In the genomic region with DNA sequence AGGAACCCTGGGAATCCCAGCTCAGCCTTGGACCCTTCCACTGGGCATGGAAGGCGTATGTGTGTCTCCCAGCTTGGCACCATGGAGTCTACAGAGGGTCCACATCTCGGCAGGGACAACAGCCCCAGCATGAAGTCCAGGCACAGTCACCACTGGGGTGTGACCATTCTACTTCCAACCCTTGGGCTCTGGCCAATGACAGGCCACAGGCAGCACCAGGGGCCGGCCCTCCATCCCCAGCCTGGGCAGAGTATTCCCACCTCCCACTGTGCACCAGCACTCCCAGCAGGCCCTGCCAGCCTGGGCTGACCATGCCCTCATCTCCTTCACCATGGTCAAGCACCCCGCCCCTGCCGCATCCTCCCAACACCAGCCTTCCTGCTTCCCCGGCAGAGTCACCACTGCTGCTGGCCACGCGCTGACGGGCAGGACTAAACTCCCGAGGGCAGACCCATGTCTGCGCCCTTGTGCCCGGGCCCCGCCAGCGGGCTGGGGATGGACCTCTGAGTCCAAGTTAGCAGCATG, we compare ENCODE assay signal across 35 cellular contexts. TPM values are rescaled to one million over a fixed set of nuclear protein-coding genes. Genes with fewer than 3 reads are reported as not detected.
DNase-seq lines count a peak whose midpoint lies in the region; ATAC-seq, FAIRE-seq and TF ChIP-seq lines count a peak whose summit lies in the region.
"Had no signal": no experiment of that assay in that cellular context is flagged by ENCODE, and none has a peak within 500 bp of the region (broad histone marks: within the 10 kb centered on the region; RNA-seq: fewer than 3 reads in every experiment).

No MANE protein-coding gene starts in this region.

- H4K20me1 ChIP-seq in K562 (replicated peaks; ENCODE audit: control insufficient read depth, insufficient read depth, low read length), result peaks cover 13% of the 10 kb centered on the region

- no peak overlapping the region for H3K27ac ChIP-seq in K562 (ENCODE audit: extremely low read depth, low read depth, low read length)
- peak overlapping the region; percentile 98 to 99 (median 99) for H3K27ac ChIP-seq in gastrocnemius medialis
- H3K27ac ChIP-seq: colonic mucosa, hepatocyte, left lung, Peyer's patch, SJCRH30, suprapubic skin had no signal

- no peaks in the 10 kb centered on the region for H3K9me1 ChIP-seq in K562 (ENCODE audit: control insufficient read depth, insufficient read depth, low read length)

- H3K9ac ChIP-seq in K562 (ENCODE audit: insufficient read depth in 1 of 2, low read depth in 2 of 2, low read length in 2 of 2), result no peak overlapping the region; a peak in 1 of 4 replicates

- POLR2A ChIA-PET in activated CD4-positive, alpha-beta T cell treated with anti-CD3 and anti-CD28 coated beads, Interleukin-2, amount 10 ng/mL, durations not matched to agents 7 days and 5 days (lab: Charles Lee), result no interaction called here
- POLR2A ChIA-PET in K562 (lab: Yijun Ruan, JAX), result interaction anchor here (0.9 to 8.0 kb wide), 8 partner anchors 9 to 25 kb away, joined by 3 to 85 read pairs (median 8); partner anchors contain the start of genes MCRIP1 and P4HB

- no peaks in the 10 kb centered on the region for H3K27me3 ChIP-seq in K562 (ENCODE audit: control insufficient read depth in 2 of 2, insufficient read depth in 2 of 2, low read length in 2 of 2)
- no peaks in the 10 kb centered on the region for H3K27me3 ChIP-seq in gastrocnemius medialis
- H3K27me3 ChIP-seq: breast epithelium, colonic mucosa, hepatocyte, left lung, Peyer's patch, SJCRH30, suprapubic skin had no signal

- ATAC-seq in K562 (no peak), gastrocnemius medialis (no peak), HG03039 (IDR thresholded peaks at IDR 0.05; ENCODE audit: unreplicated experiment) (no peak)
- ATAC-seq: CD8-positive, alpha-beta T cell; effector memory CD8-positive, alpha-beta T cell; esophagus mucosa; left lung; naive thymus-derived CD8-positive, alpha-beta T cell; stimulated activated effector memory CD8-positive, alpha-beta T cell treated with anti-CD3 and anti-CD28 coated beads, Interleukin-12 subunit alpha, Interleukin-12 subunit beta, amount 100 ng/mL, for 72 hours; T-cell had no signal

- DNase-seq in activated CD4-positive, alpha-beta T cell treated with anti-CD3 and anti-CD28 coated beads, Interleukin-2, amount 10 ng/mL, durations not matched to agents 7 days and 5 days, result no peak
- DNase-seq in activated CD4-positive, alpha-beta T cell treated with anti-CD3 and anti-CD28 coated beads, Interleukin-2, amount 50 U/mL, for 1 hour, result no peak
- DNase-seq in K562 (ENCODE audit: extremely low read depth in 1 of 4, low spot score in 3 of 4) (no peak), gastrocnemius medialis (no peak), NCI-H1092 treated with DMSO at 0.1 percent for 48 hours (lab: John Stamatoyannopoulos, UW) (no peak)
- DNase-seq: 8988T; activated CD4-positive, alpha-beta T cell treated with anti-CD3 and anti-CD28 coated beads for 1 hour; activated naive CD4-positive, alpha-beta T cell treated with Interleukin-2 at 50 U/mL for 16 hours; activated T-cell treated with anti-CD3 and anti-CD28 coated beads, Interleukin-2, amount 50 U/mL, for 48 hours; AML-193; amniotic stem cell; CD8-positive, alpha-beta T cell; colonic mucosa; effector memory CD8-positive, alpha-beta T cell; foreskin melanocyte; immature natural killer cell; left lung; midbrain; naive thymus-derived CD8-positive, alpha-beta T cell; NCI-H1436; NCI-H510A treated with DMSO at 0.1 percent for 48 hours; SJCRH30; T-cell had no signal

- intact Hi-C loops in K562 (cut with micrococcal nuclease), result no loop called here
- intact Hi-C loops in gastrocnemius medialis (cut with DNase I; ENCODE audit: low total_unique reads), result no loop called here

- no peak for FAIRE-seq in K562 (lab: Jason Lieb, UNC)
- FAIRE-seq: G401.6, TTC549 had no signal

- BruUV-seq in K562 (replicated peaks; lab: Mats Ljungman, UMichigan), result no TSS peak

- no peaks in the 10 kb centered on the region for H3K9me3 ChIP-seq in K562 (replicated peaks; ENCODE audit: control insufficient read depth, insufficient read depth, low read depth, low read length)
- no peaks in the 10 kb centered on the region for H3K9me3 ChIP-seq in gastrocnemius medialis
- H3K9me3 ChIP-seq: breast epithelium, colonic mucosa, left lung, Peyer's patch, SJCRH30, suprapubic skin had no signal

- in situ Hi-C loops in K562 (cut with MboI) (no loop called here), gastrocnemius medialis (cut with MboI; ENCODE audit: low sequenced_read_pairs in 4 of 4) (no loop called here)

- WGBS in K562 (ENCODE audit: insufficient coverage, low coverage, missing lambda C conversion rate), result 96% methylated on average over 12 of the region's 14 CpGs

- TF ChIP-seq CTCF in K562 (IDR thresholded peaks at IDR 0.05 in 2 of 3, conservative IDR thresholded peaks at IDR 0.05 in 1 of 3; ENCODE audit: insufficient read depth in 2 of 3, low read depth in 1 of 3, low read length in 3 of 3) (no peak), gastrocnemius medialis (IDR thresholded peaks at IDR 0.05 in 4 of 5, conservative IDR thresholded peaks at IDR 0.05 in 1 of 5) (no peak)

- no peak for TF ChIP-seq EP300 in K562 (IDR thresholded peaks at IDR 0.05; ENCODE audit: low read length)

- H3K27me3 Mint-ChIP-seq in activated CD4-positive, alpha-beta T cell treated with anti-CD3 and anti-CD28 coated beads, Interleukin-2, amount 10 ng/mL, durations not matched to agents 7 days and 5 days, result no peaks in the 10 kb centered on the region
- H3K27me3 Mint-ChIP-seq: effector memory CD8-positive, alpha-beta T cell; naive thymus-derived CD8-positive, alpha-beta T cell; T-cell had no signal

- CTCF ChIA-PET in activated CD4-positive, alpha-beta T cell treated with anti-CD3 and anti-CD28 coated beads, Interleukin-2, amount 10 ng/mL, durations not matched to agents 7 days and 5 days (lab: Charles Lee), result no interaction called here
- CTCF ChIA-PET in K562 (lab: Yijun Ruan, JAX; ENCODE audit: low intra/inter-chr PET ratio), result no interaction called here

- TF ChIP-seq RAD21 in K562 (CRISPR knock-in tag; conservative IDR thresholded peaks at IDR 0.05 in 1 of 2, IDR thresholded peaks at IDR 0.05 in 1 of 2), result no peak

- H3K9me3 Mint-ChIP-seq in activated CD4-positive, alpha-beta T cell treated with anti-CD3 and anti-CD28 coated beads, Interleukin-2, amount 10 ng/mL, durations not matched to agents 7 days and 5 days, result no peaks in the 10 kb centered on the region
- H3K9me3 Mint-ChIP-seq: CD8-positive, alpha-beta T cell; effector memory CD8-positive, alpha-beta T cell; immature natural killer cell; naive thymus-derived CD8-positive, alpha-beta T cell; stimulated activated effector memory CD8-positive, alpha-beta T cell treated with anti-CD3 and anti-CD28 coated beads, Interleukin-12 subunit alpha, Interleukin-12 subunit beta, amount 100 ng/mL, for 72 hours; T-cell had no signal

- TF ChIP-seq POLR2A in K562 (conservative IDR thresholded peaks at IDR 0.05) (peak; percentile 43; the same call in 1 of the 2 replicates), gastrocnemius medialis (IDR thresholded peaks at IDR 0.05) (no peak)

- H3K27ac Mint-ChIP-seq in activated CD4-positive, alpha-beta T cell treated with anti-CD3 and anti-CD28 coated beads, Interleukin-2, amount 10 ng/mL, durations not matched to agents 7 days and 5 days, result peak overlapping the region; percentile 73
- H3K27ac Mint-ChIP-seq: CD8-positive, alpha-beta T cell; effector memory CD8-positive, alpha-beta T cell; immature natural killer cell; stimulated activated effector memory CD8-positive, alpha-beta T cell treated with anti-CD3 and anti-CD28 coated beads, Interleukin-12 subunit alpha, Interleukin-12 subunit beta, amount 100 ng/mL, for 72 hours; T-cell had no signal

- H3K36me3 ChIP-seq in K562 (ENCODE audit: control insufficient read depth, insufficient read depth, low read length) (peaks cover 63% of the 10 kb centered on the region; the same call in 2 of the 3 replicates), gastrocnemius medialis (peaks cover 0 to 58% of the 10 kb centered on the region in 2 donors)

- peaks cover 24% of the 10 kb centered on the region for H3K36me3 Mint-ChIP-seq in activated CD4-positive, alpha-beta T cell treated with anti-CD3 and anti-CD28 coated beads, Interleukin-2, amount 10 ng/mL, durations not matched to agents 7 days and 5 days (ENCODE audit: low read depth)

- peaks cover 0 to 45% of the 10 kb centered on the region in 2 experiments; a peak in 2 of 5 replicates for H3K4me1 ChIP-seq in K562 (replicated peaks in 1 of 2; ENCODE audit: control insufficient read depth in 2 of 2, insufficient read depth in 2 of 2, low read length in 2 of 2)
- H3K4me1 ChIP-seq in gastrocnemius medialis, result peaks cover 39% of the 10 kb centered on the region in 2 donors
- H3K4me1 ChIP-seq: colonic mucosa, Peyer's patch had no signal

- no peak overlapping the region for H3K4me3 ChIP-seq in K562
- H3K4me3 ChIP-seq in gastrocnemius medialis, result no peak overlapping the region
- H3K4me3 ChIP-seq: breast epithelium, colonic mucosa, hepatocyte, left lung, Peyer's patch, SJCRH30, smooth muscle cell, suprapubic skin had no signal

- no peaks in the 10 kb centered on the region for H3K4me1 Mint-ChIP-seq in activated CD4-positive, alpha-beta T cell treated with anti-CD3 and anti-CD28 coated beads, Interleukin-2, amount 10 ng/mL, durations not matched to agents 7 days and 5 days
- H3K4me1 Mint-ChIP-seq: immature natural killer cell; naive thymus-derived CD8-positive, alpha-beta T cell; stimulated activated effector memory CD8-positive, alpha-beta T cell treated with anti-CD3 and anti-CD28 coated beads, Interleukin-12 subunit alpha, Interleukin-12 subunit beta, amount 100 ng/mL, for 72 hours; T-cell had no signal

- no peak overlapping the region for H3K4me2 ChIP-seq in K562 (ENCODE audit: insufficient read depth, low read length)
- H3K4me2 ChIP-seq: hepatocyte, smooth muscle cell had no signal

- H3K79me2 ChIP-seq in K562 (ENCODE audit: control insufficient read depth, insufficient read depth, low read length), result no peaks in the 10 kb centered on the region
- H3K79me2 ChIP-seq: hepatocyte had no signal

- H2AFZ ChIP-seq in K562 (ENCODE audit: low read depth, low read length), result no peak overlapping the region
- H2AFZ ChIP-seq: hepatocyte had no signal

- no peak overlapping the region for H3K4me3 Mint-ChIP-seq in activated CD4-positive, alpha-beta T cell treated with anti-CD3 and anti-CD28 coated beads, Interleukin-2, amount 10 ng/mL, durations not matched to agents 7 days and 5 days
- H3K4me3 Mint-ChIP-seq: CD8-positive, alpha-beta T cell; effector memory CD8-positive, alpha-beta T cell; immature natural killer cell; naive thymus-derived CD8-positive, alpha-beta T cell; stimulated activated effector memory CD8-positive, alpha-beta T cell treated with anti-CD3 and anti-CD28 coated beads, Interleukin-12 subunit alpha, Interleukin-12 subunit beta, amount 100 ng/mL, for 72 hours; T-cell had no signal

RNA-seq across cellular contexts. Expression of gene PPP1R27, which starts 9.5 kb away (rescaled TPM):
- not detected for total RNA-seq in activated CD4-positive, alpha-beta T cell treated with anti-CD3 and anti-CD28 coated beads, Interleukin-2, amount 10 ng/mL, durations not matched to agents 7 days and 5 days
- total RNA-seq in K562 (2011; cell fraction: chromatin; rRNA removed; ENCODE audit: low replicate concordance), result 0.65 TPM in 1 of 2 replicates, not detected in the other
- 2.4 and 3.2 TPM in 2 replicates for total RNA-seq in K562 (2011; cell fraction: nucleolus; rRNA removed)
- total RNA-seq in K562 (2011; cell fraction: nucleoplasm; rRNA removed), result 0.81 and 0.99 TPM in 2 replicates
- 6.2 and 6.9 TPM in 2 replicates for total RNA-seq in K562 (2014; rRNA removed)
- 0.26 and 0.29 TPM in 2 replicates for total RNA-seq in K562 (2014; rRNA removed; fragmentation: Illumina TruSeq; extraction: Trizol)
- total RNA-seq in K562 (2015; rRNA removed; fragmentation: Illumina TruSeq; extraction: Trizol), result 0.47 and 0.68 TPM in 2 replicates
- total RNA-seq in K562 (2021), result 2.1 and 2.3 TPM in 2 replicates
- polyA plus RNA-seq in K562 (2011; rRNA removed), result 1.2 and 1.5 TPM in 2 replicates
- 1.9 and 10.6 TPM in 2 replicates for polyA plus RNA-seq in K562 (2011; cell fraction: cytosol; rRNA removed)
- polyA plus RNA-seq in K562 (2011; cell fraction: nucleus; rRNA removed), result 0.65 and 2.8 TPM in 2 replicates
- 0.32 and 2.5 TPM in 2 replicates for polyA plus RNA-seq in K562 (2012)
- polyA plus RNA-seq in K562 (2014; fragmentation: Illumina TruSeq; extraction: Trizol), result 0.95 and 2.1 TPM in 2 replicates
- not detected for polyA plus RNA-seq in K562 (2014; fragmentation: Nextera tagmentation; extraction: Ambion mirVana)
- polyA plus RNA-seq in K562 (2014; rRNA removed), result 4.2 and 5.2 TPM in 2 replicates
- 1.6 TPM in 1 of 2 replicates, not detected in the other for polyA minus RNA-seq in K562 (2011; rRNA and poly(A)+ RNA removed)
- polyA minus RNA-seq in K562 (2011; cell fraction: cytosol; rRNA and poly(A)+ RNA removed), result 2.7 TPM in 1 of 2 replicates, not detected in the other
- 0.40 TPM in 1 of 2 replicates, not detected in the other for polyA minus RNA-seq in K562 (2011; cell fraction: nucleus; rRNA and poly(A)+ RNA removed)
- 100 to 1,000 TPM; 245 to 708 (median 400) TPM for total RNA-seq in gastrocnemius medialis
- total RNA-seq: breast epithelium; CD8-positive, alpha-beta T cell; colonic mucosa; hepatocyte; left lung; naive thymus-derived CD8-positive, alpha-beta T cell; Peyer's patch; SJCRH30; T-cell; urinary bladder had no signal
- polyA plus RNA-seq: immature natural killer cell, urinary bladder had no signal

RNA-seq across cellular contexts. Expression of gene MCRIP1, which starts 11.3 kb away (rescaled TPM):
- total RNA-seq in activated CD4-positive, alpha-beta T cell treated with anti-CD3 and anti-CD28 coated beads, Interleukin-2, amount 10 ng/mL, durations not matched to agents 7 days and 5 days, result 10 to 100 TPM; 45.7 to 47.8 TPM
- total RNA-seq in K562 (2011; cell fraction: chromatin; rRNA removed; ENCODE audit: low replicate concordance), result 12.2 and 29.2 TPM in 2 replicates
- 23.2 and 24.1 TPM in 2 replicates for total RNA-seq in K562 (2011; cell fraction: nucleolus; rRNA removed)
- total RNA-seq in K562 (2011; cell fraction: nucleoplasm; rRNA removed), result 15.3 and 17.0 TPM in 2 replicates
- total RNA-seq in K562 (2014; rRNA removed), result 35.8 and 45.4 TPM in 2 replicates
- total RNA-seq in K562 (2014; rRNA removed; fragmentation: Illumina TruSeq; extraction: Trizol), result 1.5 and 1.7 TPM in 2 replicates
- 21.5 and 25.4 TPM in 2 replicates for total RNA-seq in K562 (2015; rRNA removed; fragmentation: Illumina TruSeq; extraction: Trizol)
- total RNA-seq in K562 (2021), result 32.8 and 36.0 TPM in 2 replicates
- polyA plus RNA-seq in K562 (2011; rRNA removed), result 9.7 and 14.8 TPM in 2 replicates
- polyA plus RNA-seq in K562 (2011; cell fraction: cytosol; rRNA removed), result 25.9 and 79.2 TPM in 2 replicates
- 19.1 and 36.8 TPM in 2 replicates for polyA plus RNA-seq in K562 (2011; cell fraction: nucleus; rRNA removed)
- 21.3 and 72.4 TPM in 2 replicates for polyA plus RNA-seq in K562 (2012)
- 6.6 and 24.6 TPM in 2 replicates for polyA plus RNA-seq in K562 (2014; fragmentation: Illumina TruSeq; extraction: Trizol)
- 1 to 10 TPM in 1 of 2 experiments, under 1 TPM in 1; 0.39 to 1.4 TPM for polyA plus RNA-seq in K562 (2014; fragmentation: Nextera tagmentation; extraction: Ambion mirVana)
- polyA plus RNA-seq in K562 (2014; rRNA removed), result 24.0 and 35.5 TPM in 2 replicates
- polyA minus RNA-seq in K562 (2011; rRNA and poly(A)+ RNA removed), result 2.3 and 3.0 TPM in 2 replicates
- 14.8 and 15.9 TPM in 2 replicates for polyA minus RNA-seq in K562 (2011; cell fraction: cytosol; rRNA and poly(A)+ RNA removed)
- 3.0 and 4.7 TPM in 2 replicates for polyA minus RNA-seq in K562 (2011; cell fraction: nucleus; rRNA and poly(A)+ RNA removed)
- total RNA-seq in gastrocnemius medialis, result 10 to 100 TPM in 3 of 4 donors, 1 to 10 TPM in 1; 8.3 to 36.2 (median 25.2) TPM

RNA-seq across cellular contexts. Expression of gene P4HB, which starts 15.9 kb away (rescaled TPM):
- total RNA-seq in activated CD4-positive, alpha-beta T cell treated with anti-CD3 and anti-CD28 coated beads, Interleukin-2, amount 10 ng/mL, durations not matched to agents 7 days and 5 days, result 100 to 1,000 TPM; 420 to 499 TPM
- total RNA-seq in K562 (2011; cell fraction: chromatin; rRNA removed; ENCODE audit: low replicate concordance), result 722 and 1,069 TPM in 2 replicates
- total RNA-seq in K562 (2011; cell fraction: nucleolus; rRNA removed), result 564 and 610 TPM in 2 replicates
- 598 and 659 TPM in 2 replicates for total RNA-seq in K562 (2011; cell fraction: nucleoplasm; rRNA removed)
- total RNA-seq in K562 (2014; rRNA removed) (587 and 588 TPM in 2 replicates), K562 (2014; rRNA removed; fragmentation: Illumina TruSeq; extraction: Trizol) (296 and 325 TPM in 2 replicates), K562 (2015; rRNA removed; fragmentation: Illumina TruSeq; extraction: Trizol) (404 and 420 TPM in 2 replicates), K562 (2021) (437 and 446 TPM in 2 replicates), gastrocnemius medialis (100 to 1,000 TPM; 497 to 717 (median 621) TPM)
- polyA plus RNA-seq in K562 (2011; rRNA removed) (75.9 and 116 TPM in 2 replicates), K562 (2014; fragmentation: Illumina TruSeq; extraction: Trizol) (645 and 729 TPM in 2 replicates), K562 (2014; fragmentation: Nextera tagmentation; extraction: Ambion mirVana) (10 to 100 TPM in 1 of 2 experiments, 1 to 10 TPM in 1; 4.4 to 14.9 TPM), K562 (2014; rRNA removed) (181 and 191 TPM in 2 replicates)
- polyA plus RNA-seq in K562 (2011; cell fraction: cytosol; rRNA removed), result 46.6 and 61.5 TPM in 2 replicates
- polyA plus RNA-seq in K562 (2011; cell fraction: nucleus; rRNA removed), result 192 and 245 TPM in 2 replicates
- polyA plus RNA-seq in K562 (2012), result 600 and 818 TPM in 2 replicates
- 66.8 and 103 TPM in 2 replicates for polyA minus RNA-seq in K562 (2011; rRNA and poly(A)+ RNA removed)
- polyA minus RNA-seq in K562 (2011; cell fraction: cytosol; rRNA and poly(A)+ RNA removed), result 123 and 191 TPM in 2 replicates
- polyA minus RNA-seq in K562 (2011; cell fraction: nucleus; rRNA and poly(A)+ RNA removed), result 89.0 and 193 TPM in 2 replicates

RNA-seq across cellular contexts. Expression of gene ARHGDIA, which starts 26.7 kb away (rescaled TPM):
- total RNA-seq in activated CD4-positive, alpha-beta T cell treated with anti-CD3 and anti-CD28 coated beads, Interleukin-2, amount 10 ng/mL, durations not matched to agents 7 days and 5 days, result 100 to 1,000 TPM; 654 to 714 TPM
- total RNA-seq in K562 (2011; cell fraction: chromatin; rRNA removed; ENCODE audit: low replicate concordance), result 54.5 and 180 TPM in 2 replicates
- 155 and 173 TPM in 2 replicates for total RNA-seq in K562 (2011; cell fraction: nucleolus; rRNA removed)
- total RNA-seq in K562 (2011; cell fraction: nucleoplasm; rRNA removed), result 62.4 and 82.4 TPM in 2 replicates
- total RNA-seq in K562 (2014; rRNA removed) (110 and 146 TPM in 2 replicates), K562 (2014; rRNA removed; fragmentation: Illumina TruSeq; extraction: Trizol) (39.8 and 58.3 TPM in 2 replicates), K562 (2015; rRNA removed; fragmentation: Illumina TruSeq; extraction: Trizol) (105 and 107 TPM in 2 replicates), K562 (2021) (321 and 340 TPM in 2 replicates), gastrocnemius medialis (100 to 1,000 TPM in 1 of 4 donors, 10 to 100 TPM in 3; 52.1 to 122 (median 64.4) TPM)
- polyA plus RNA-seq in K562 (2011; rRNA removed) (23.4 and 33.4 TPM in 2 replicates), K562 (2014; fragmentation: Illumina TruSeq; extraction: Trizol) (129 and 227 TPM in 2 replicates), K562 (2014; fragmentation: Nextera tagmentation; extraction: Ambion mirVana) (10 to 100 TPM in 1 of 2 experiments, 1 to 10 TPM in 1; 9.6 to 11.2 TPM), K562 (2014; rRNA removed) (97.6 and 114 TPM in 2 replicates)
- 25.4 and 72.4 TPM in 2 replicates for polyA plus RNA-seq in K562 (2011; cell fraction: cytosol; rRNA removed)
- polyA plus RNA-seq in K562 (2011; cell fraction: nucleus; rRNA removed), result 85.3 and 131 TPM in 2 replicates
- polyA plus RNA-seq in K562 (2012), result 235 and 249 TPM in 2 replicates
- 8.6 and 11.9 TPM in 2 replicates for polyA minus RNA-seq in K562 (2011; rRNA and poly(A)+ RNA removed)
- 45.1 and 68.4 TPM in 2 replicates for polyA minus RNA-seq in K562 (2011; cell fraction: cytosol; rRNA and poly(A)+ RNA removed)
- 61.9 and 68.2 TPM in 2 replicates for polyA minus RNA-seq in K562 (2011; cell fraction: nucleus; rRNA and poly(A)+ RNA removed)

RNA-seq across cellular contexts. Expression of gene GCGR, which starts 40.4 kb away (rescaled TPM):
- total RNA-seq in activated CD4-positive, alpha-beta T cell treated with anti-CD3 and anti-CD28 coated beads, Interleukin-2, amount 10 ng/mL, durations not matched to agents 7 days and 5 days, result not detected
- total RNA-seq in K562 (2011; cell fraction: chromatin; rRNA removed; ENCODE audit: low replicate concordance), result not detected in 2 replicates
- total RNA-seq in K562 (2011; cell fraction: nucleolus; rRNA removed), result not detected in 2 replicates
- not detected in 2 replicates for total RNA-seq in K562 (2011; cell fraction: nucleoplasm; rRNA removed)
- total RNA-seq in K562 (2014; rRNA removed) (not detected in 2 replicates), K562 (2014; rRNA removed; fragmentation: Illumina TruSeq; extraction: Trizol) (not detected in 2 replicates), K562 (2015; rRNA removed; fragmentation: Illumina TruSeq; extraction: Trizol) (not detected in 2 replicates), K562 (2021) (not detected in 2 replicates), gastrocnemius medialis (under 1 TPM in 1 of 4 donors, not detected in 3; 0.29 TPM)
- polyA plus RNA-seq in K562 (2011; rRNA removed) (not detected in 2 replicates), K562 (2014; fragmentation: Illumina TruSeq; extraction: Trizol) (not detected in 2 replicates), K562 (2014; fragmentation: Nextera tagmentation; extraction: Ambion mirVana) (not detected), K562 (2014; rRNA removed) (not detected in 2 replicates)
- polyA plus RNA-seq in K562 (2011; cell fraction: cytosol; rRNA removed), result not detected in 2 replicates
- polyA plus RNA-seq in K562 (2011; cell fraction: nucleus; rRNA removed), result not detected in 2 replicates
- polyA plus RNA-seq in K562 (2012), result not detected in 2 replicates
- not detected in 2 replicates for polyA minus RNA-seq in K562 (2011; rRNA and poly(A)+ RNA removed)
- not detected in 2 replicates for polyA minus RNA-seq in K562 (2011; cell fraction: cytosol; rRNA and poly(A)+ RNA removed)
- not detected in 2 replicates for polyA minus RNA-seq in K562 (2011; cell fraction: nucleus; rRNA and poly(A)+ RNA removed)
- total RNA-seq: breast epithelium; CD8-positive, alpha-beta T cell; colonic mucosa; naive thymus-derived CD8-positive, alpha-beta T cell; omental fat pad; smooth muscle cell; urinary bladder had no signal
- polyA plus RNA-seq: immature natural killer cell; naive thymus-derived CD8-positive, alpha-beta T cell; smooth muscle cell had no signal

Comparison
In these comparisons a context has a peak if more than half of its experiments do, and no peak if none do; other contexts are left out.
1. RNA of gene PPP1R27, which starts 9.5 kb away (total RNA-seq): 245 to 708 TPM in gastrocnemius medialis; 0.26 to 6.9 TPM in K562 and not detected in activated CD4-positive, alpha-beta T cell treated with anti-CD3 and anti-CD28 coated beads, Interleukin-2, amount 10 ng/mL, durations not matched to agents 7 days and 5 days; every median in the first group is over 10 times any median in the second.